ENCODE assay signal across 24 cellular contexts in genomic region chr2:176826356-176826755, GRCh38.
DNase-seq lines count a peak whose midpoint lies in the region; ATAC-seq, FAIRE-seq and TF ChIP-seq lines count a peak whose summit lies in the region.
"Had no signal": no experiment of that assay in that cellular context is flagged by ENCODE, and none has a peak within 500 bp of the region (broad histone marks: within the 10 kb centered on the region; RNA-seq: fewer than 3 reads in every experiment).

No MANE protein-coding gene starts in this region.

- peak overlapping the region; percentile 95 for H3K27ac Mint-ChIP-seq in activated T-cell treated with anti-CD3 and anti-CD28 coated beads, Interleukin-2, amount 50 U/mL, for 24 hours
- peak overlapping the region; percentile 87 for H3K27ac Mint-ChIP-seq in activated T-helper 17 cell treated with anti-CD3 and anti-CD28 coated beads, Interleukin-2, amount 50 U/mL, for 72 hours
- peak overlapping the region; percentile 72 to 73 for H3K27ac Mint-ChIP-seq in natural killer cell treated with Interleukin-12 subunit alpha and Interleukin-12 subunit beta and Interleukin-15 and Interleukin-18, amount 100 ng/mL, for 72 hours
- H3K27ac Mint-ChIP-seq: neural progenitor cell had no signal

- FAIRE-seq in GM18507 (lab: Jason Lieb, UNC): peak; percentile 5
- FAIRE-seq: GM19239 had no signal

- DNase-seq in activated T-cell treated with anti-CD3 and anti-CD28 coated beads, Interleukin-2, amount 50 U/mL, for 24 hours: no peak
- DNase-seq in activated T-cell treated with anti-CD3 and anti-CD28 coated beads, Interleukin-2, amount 50 U/mL, for 1 hour: no peak
- DNase-seq in GM18507 (ENCODE audit: extremely low spot score, insufficient read length, low read depth): no peak
- DNase-seq in natural killer cell treated with Interleukin-12 subunit alpha and Interleukin-12 subunit beta and Interleukin-15 and Interleukin-18, amount 100 ng/mL, for 72 hours (ENCODE audit: low spot score): no peak
- no peak for DNase-seq in GM10248 (ENCODE audit: extremely low spot score)
- no peak for DNase-seq in NCI-H82 treated with DMSO at 0.1 percent for 48 hours (lab: John Stamatoyannopoulos, UW; ENCODE audit: unreplicated experiment)
- DNase-seq: adrenal gland; brain microvascular endothelial cell; effector CD8-positive, alpha-beta T cell; foreskin keratinocyte; HCEC 1CT; heart right ventricle; IMR-90; NCI-H2029 treated with DMSO at 0.1 percent for 48 hours; NCI-H774; right cardiac atrium; stimulated activated CD4-positive, alpha-beta T cell treated with anti-CD3 and anti-CD28 coated beads, Interleukin-4, amount 100 ng/mL, for 4 hours; stimulated activated naive CD4-positive, alpha-beta T cell treated with Interleukin-2 at 50 U/mL for 16 hours; tibial artery had no signal

- H3K36me3 Mint-ChIP-seq in activated T-cell treated with anti-CD3 and anti-CD28 coated beads, Interleukin-2, amount 50 U/mL, for 24 hours (ENCODE audit: low read depth): no peaks in the 10 kb centered on the region
- H3K36me3 Mint-ChIP-seq in activated T-helper 17 cell treated with anti-CD3 and anti-CD28 coated beads, Interleukin-2, amount 50 U/mL, for 72 hours (ENCODE audit: low read depth): no peaks in the 10 kb centered on the region
- no peaks in the 10 kb centered on the region for H3K36me3 Mint-ChIP-seq in natural killer cell treated with Interleukin-12 subunit alpha and Interleukin-12 subunit beta and Interleukin-15 and Interleukin-18, amount 100 ng/mL, for 72 hours
- H3K36me3 Mint-ChIP-seq: neural progenitor cell had no signal

- no peak for TF ChIP-seq CTCF in GM10248 (IDR thresholded peaks at IDR 0.05; ENCODE audit: control extremely low read depth, extremely low read depth, low read depth, missing control alignments)

- H3K27me3 Mint-ChIP-seq in activated T-cell treated with anti-CD3 and anti-CD28 coated beads, Interleukin-2, amount 50 U/mL, for 24 hours: no peaks in the 10 kb centered on the region
- H3K27me3 Mint-ChIP-seq in activated T-helper 17 cell treated with anti-CD3 and anti-CD28 coated beads, Interleukin-2, amount 50 U/mL, for 72 hours: peaks cover 3% of the 10 kb centered on the region
- H3K27me3 Mint-ChIP-seq in natural killer cell treated with Interleukin-12 subunit alpha and Interleukin-12 subunit beta and Interleukin-15 and Interleukin-18, amount 100 ng/mL, for 72 hours: peaks cover 0 to 3% of the 10 kb centered on the region in 2 donors

- H3K9me3 Mint-ChIP-seq in activated T-cell treated with anti-CD3 and anti-CD28 coated beads, Interleukin-2, amount 50 U/mL, for 24 hours: no peaks in the 10 kb centered on the region
- no peaks in the 10 kb centered on the region for H3K9me3 Mint-ChIP-seq in activated T-helper 17 cell treated with anti-CD3 and anti-CD28 coated beads, Interleukin-2, amount 50 U/mL, for 72 hours
- H3K9me3 Mint-ChIP-seq in natural killer cell treated with Interleukin-12 subunit alpha and Interleukin-12 subunit beta and Interleukin-15 and Interleukin-18, amount 100 ng/mL, for 72 hours: no peaks in the 10 kb centered on the region
- H3K9me3 Mint-ChIP-seq: neural progenitor cell had no signal

- peak; percentile 87 for ATAC-seq in activated T-helper 17 cell treated with anti-CD3 and anti-CD28 coated beads, Interleukin-2, amount 50 U/mL, for 72 hours (replicated peaks)
- ATAC-seq in natural killer cell treated with Interleukin-12 subunit alpha and Interleukin-12 subunit beta and Interleukin-15 and Interleukin-18, amount 100 ng/mL, for 72 hours: peak in 1 of 2 donors; percentile 84
- ATAC-seq in HG03432 (IDR thresholded peaks at IDR 0.05; ENCODE audit: unreplicated experiment): no peak
- ATAC-seq: foreskin keratinocyte, heart right ventricle, right cardiac atrium, SK-N-SH treated with all-trans-retinoic acid at 6 μM for 48 hours had no signal

- POLR2A ChIA-PET in GM10248 (lab: Yijun Ruan, JAX): no interaction called here

- CTCF ChIA-PET in GM10248 (lab: Yijun Ruan, JAX): interaction anchor here (1.4 to 6.4 kb wide), 2 partner anchors 11 to 13 kb away, joined by 5 to 38 read pairs; no protein-coding TSS in a partner anchor

- peaks cover 59% of the 10 kb centered on the region for H3K4me1 Mint-ChIP-seq in activated T-cell treated with anti-CD3 and anti-CD28 coated beads, Interleukin-2, amount 50 U/mL, for 24 hours (ENCODE audit: low read depth)
- H3K4me1 Mint-ChIP-seq in activated T-helper 17 cell treated with anti-CD3 and anti-CD28 coated beads, Interleukin-2, amount 50 U/mL, for 72 hours: peaks cover 8% of the 10 kb centered on the region
- H3K4me1 Mint-ChIP-seq in natural killer cell treated with Interleukin-12 subunit alpha and Interleukin-12 subunit beta and Interleukin-15 and Interleukin-18, amount 100 ng/mL, for 72 hours (ENCODE audit: low read depth in 2 of 2): peaks cover 14 to 30% of the 10 kb centered on the region in 2 donors

- peak overlapping the region; percentile 63 for H3K4me3 Mint-ChIP-seq in activated T-cell treated with anti-CD3 and anti-CD28 coated beads, Interleukin-2, amount 50 U/mL, for 24 hours
- H3K4me3 Mint-ChIP-seq in activated T-helper 17 cell treated with anti-CD3 and anti-CD28 coated beads, Interleukin-2, amount 50 U/mL, for 72 hours: peak overlapping the region; percentile 62
- H3K4me3 Mint-ChIP-seq in natural killer cell treated with Interleukin-12 subunit alpha and Interleukin-12 subunit beta and Interleukin-15 and Interleukin-18, amount 100 ng/mL, for 72 hours: peak overlapping the region; percentile 24
- H3K4me3 Mint-ChIP-seq: neural progenitor cell had no signal
